Comparison of ENCODE assay signal across 8 cellular contexts in genomic region chr4:184453402-184454160, GRCh38. TPM values are rescaled to one million over a fixed set of nuclear protein-coding genes. Genes with fewer than 3 reads are reported as not detected.
A peak's percentile ranks its signal among the peaks of the same experiment; 100 is the strongest.
DNase-seq lines count a peak whose midpoint lies in the region; ATAC-seq and TF ChIP-seq lines count a peak whose summit lies in the region.

No MANE protein-coding gene starts in this region.

- intact Hi-C loops in CD4-positive, alpha-beta T cell (cut with DNase I, micrococcal nuclease), result loop anchor here in 1 of 2 experiments (1.0 to 5.0 kb wide), 2 partner anchors 21 to 36 kb away; partner anchors contain the start of gene IRF2
- intact Hi-C loops in colonic mucosa (cut with DNase I) (loop anchor here (10.0 kb wide), 1 partner anchor 59 kb away; no protein-coding TSS in a partner anchor), aorta (cut with DNase I) (no loop called here)

- no peaks in the 10 kb centered on the region for H3K36me3 ChIP-seq in colonic mucosa
- no peaks in the 10 kb centered on the region for H3K36me3 ChIP-seq in mesodermal cell (ENCODE audit: control insufficient read depth, insufficient read depth, low read length)
- H3K36me3 ChIP-seq in aorta (ENCODE audit: control insufficient read depth in 1 of 2, insufficient read depth in 2 of 2, low read length in 1 of 2), result no peaks in the 10 kb centered on the region

- POLR2A ChIA-PET in CD4-positive, alpha-beta T cell (lab: Charles Lee), result interaction anchor here (0.7 to 2.1 kb wide), 13 partner anchors 9 to 195 kb away, joined by 3 to 11 read pairs (median 3); partner anchors contain the start of gene IRF2

- WGBS in mesodermal cell (ENCODE audit: insufficient coverage in 2 of 2), 2 experiments, result 20 to 26% methylated on average over 9 of the region's 10 CpGs
- 10 to 13% methylated on average over 10 of the region's 10 CpGs for WGBS in aorta, 2 donors

- H3K9me3 Mint-ChIP-seq in CD4-positive, alpha-beta T cell, result no peaks in the 10 kb centered on the region

- peaks cover 46% of the 10 kb centered on the region for H3K36me3 Mint-ChIP-seq in CD4-positive, alpha-beta T cell (ENCODE audit: low read depth)
- H3K36me3 Mint-ChIP-seq in T-helper 17 cell (ENCODE audit: low read depth), result no peaks in the 10 kb centered on the region

- H3K4me3 ChIP-seq in colonic mucosa, result no peak overlapping the region
- no peak overlapping the region for H3K4me3 ChIP-seq in mesodermal cell (ENCODE audit: extremely low read depth, insufficient read depth, low read length, poor library complexity, severe bottlenecking)
- H3K4me3 ChIP-seq in aorta (ENCODE audit: low read length in 2 of 2), result no peak overlapping the region

- H3K27me3 ChIP-seq in CD4-positive, alpha-beta T cell (ENCODE audit: control insufficient read depth, insufficient read depth, low read length), result no peaks in the 10 kb centered on the region
- H3K27me3 ChIP-seq in colonic mucosa (no peaks in the 10 kb centered on the region), aorta (ENCODE audit: control insufficient read depth in 1 of 2, insufficient read depth in 2 of 2, low read length in 1 of 2) (no peaks in the 10 kb centered on the region)

- peak overlapping the region; percentile 86 for H3K27ac Mint-ChIP-seq in CD4-positive, alpha-beta T cell
- H3K27ac Mint-ChIP-seq in T-helper 17 cell, result peak overlapping the region; percentile 91

- DNase-seq in CD4-positive, alpha-beta T cell, result peak in 8 of 10 experiments; percentile 8 to 60 (median 20)
- DNase-seq in T-helper 17 cell, result peak in 1 of 3 donors; percentile 14
- DNase-seq in colonic mucosa, result peak; percentile 50
- no peak for DNase-seq in aorta
- no peak for DNase-seq in NCI-H82 (lab: John Stamatoyannopoulos, UW)

- H3K4me1 Mint-ChIP-seq in CD4-positive, alpha-beta T cell (ENCODE audit: low read depth), result peaks cover 82% of the 10 kb centered on the region
- H3K4me1 Mint-ChIP-seq in T-helper 17 cell, result peaks cover 58% of the 10 kb centered on the region

- no peaks in the 10 kb centered on the region for H3K27me3 Mint-ChIP-seq in CD4-positive, alpha-beta T cell
- no peaks in the 10 kb centered on the region for H3K27me3 Mint-ChIP-seq in T-helper 17 cell

- no peaks in the 10 kb centered on the region for H3K9me3 ChIP-seq in CD4-positive, alpha-beta T cell (ENCODE audit: control insufficient read depth, low read length)
- H3K9me3 ChIP-seq in T-helper 17 cell (ENCODE audit: control insufficient read depth, low read length, poor library complexity, severe bottlenecking) (no peaks in the 10 kb centered on the region), colonic mucosa (no peaks in the 10 kb centered on the region), mesodermal cell (ENCODE audit: control insufficient read depth, low read length) (no peaks in the 10 kb centered on the region), aorta (ENCODE audit: control insufficient read depth, low read length) (no peaks in the 10 kb centered on the region)

- H3K4me3 Mint-ChIP-seq in CD4-positive, alpha-beta T cell, result peak overlapping the region; percentile 32
- H3K4me3 Mint-ChIP-seq in T-helper 17 cell, result peak overlapping the region; percentile 81

- peak; percentile 99 for ATAC-seq in CD4-positive, alpha-beta T cell (ENCODE audit: poor library complexity)
- ATAC-seq in GM19452 (IDR thresholded peaks at IDR 0.05; ENCODE audit: unreplicated experiment), result peak; percentile 74
- ATAC-seq in HG03439 (IDR thresholded peaks at IDR 0.05; ENCODE audit: unreplicated experiment), result peak; percentile 65
- ATAC-seq in T-helper 17 cell, result peak; percentile 99
- ATAC-seq in aorta (ENCODE audit: low FRiP score), result peak; percentile 67

- H3K9ac ChIP-seq in colonic mucosa (ENCODE audit: low read depth in 2 of 2, low read length in 2 of 2), result peak overlapping the region in 1 of 2 donors; percentile 46

- H3K4me1 ChIP-seq in colonic mucosa (no peaks in the 10 kb centered on the region), mesodermal cell (ENCODE audit: control insufficient read depth, insufficient read depth, low read length, poor library complexity, severe bottlenecking) (peaks cover 12% of the 10 kb centered on the region), aorta (ENCODE audit: control insufficient read depth in 1 of 2, insufficient read depth in 2 of 2, low read length in 2 of 2) (peaks cover 0 to 5% of the 10 kb centered on the region in 2 donors)

- peak overlapping the region; percentile 65 for H3K27ac ChIP-seq in CD4-positive, alpha-beta T cell (ENCODE audit: low read depth, low read length)
- H3K27ac ChIP-seq in colonic mucosa (peak overlapping the region; percentile 41), mesodermal cell (ENCODE audit: low read depth, low read length, severe bottlenecking) (peak overlapping the region; percentile 39), aorta (ENCODE audit: low read depth in 1 of 2, low read length in 2 of 2) (peak overlapping the region in 1 of 2 donors; percentile 14)

- CTCF ChIA-PET in CD4-positive, alpha-beta T cell (lab: Charles Lee), result interaction anchor here (0.7 kb wide), 1 partner anchor 185 kb away, joined by 3 read pairs; no protein-coding TSS in a partner anchor

- no peak for TF ChIP-seq CTCF in CD4-positive, alpha-beta T cell (IDR thresholded peaks at IDR 0.05)
- TF ChIP-seq CTCF in colonic mucosa (IDR thresholded peaks at IDR 0.05), result no peak

RNA-seq across cellular contexts. Expression of gene IRF2, which starts 20.8 kb away (rescaled TPM):
- total RNA-seq in CD4-positive, alpha-beta T cell, result 10 to 100 TPM; 11.4 to 14.9 TPM
- 10 to 100 TPM; 33.5 to 37.2 TPM for total RNA-seq in T-helper 17 cell
- total RNA-seq in colonic mucosa, result 10 to 100 TPM; 36.2 to 61.9 TPM
- polyA plus RNA-seq in mesodermal cell (2013, experiment 1 of 2), result 10.8 TPM
- polyA plus RNA-seq in mesodermal cell (2013, experiment 2 of 2), result 12.3 TPM
- total RNA-seq in aorta, result 10 to 100 TPM; 37.1 to 49.4 TPM
- polyA plus RNA-seq in aorta, result 10 to 100 TPM; 14.1 to 17.7 TPM

Comparison
In these comparisons a context has a peak if more than half of its experiments do, and no peak if none do; other contexts are left out.
1. DNase-seq: peak in CD4-positive, alpha-beta T cell (8 of 10) and colonic mucosa (single experiment); none in aorta (0 of 2) and NCI-H82 (single experiment).
2. Peak in every context shown above with its lines, with median percentiles within 50 percentile points of each other: ATAC-seq.